In genomic region chr1:34852677-34853217, GRCh38 we compare ENCODE assay signal across 8 cellular contexts. TPM values are rescaled to one million over a fixed set of nuclear protein-coding genes. Genes with fewer than 3 reads are reported as not detected.
DNase-seq lines count a peak whose midpoint lies in the region; ATAC-seq, FAIRE-seq and TF ChIP-seq lines count a peak whose summit lies in the region.

No MANE protein-coding gene starts in this region.

- H3K36me3 ChIP-seq in kidney (ENCODE audit: control insufficient read depth in 1 of 2, insufficient read depth in 2 of 2, low read length in 2 of 2) = peaks cover 9 to 15% of the 10 kb centered on the region in 2 donors

- ATAC-seq in GM19035 (IDR thresholded peaks at IDR 0.05; ENCODE audit: unreplicated experiment) = peak; percentile 91
- peak; percentile 98 for ATAC-seq in HG03280 (IDR thresholded peaks at IDR 0.05; ENCODE audit: unreplicated experiment)

- H3K4me1 ChIP-seq in kidney (ENCODE audit: control insufficient read depth in 1 of 2, insufficient read depth in 1 of 2, low read depth in 1 of 2, low read length in 2 of 2) = peaks cover 9 to 20% of the 10 kb centered on the region in 2 donors

- TF ChIP-seq CTCF in AG10803 (conservative IDR thresholded peaks at IDR 0.05; ENCODE audit: low read length) (peak; percentile 86), WI38 (IDR thresholded peaks at IDR 0.05; ENCODE audit: low read depth, low read length) (peak; percentile 99), kidney (IDR thresholded peaks at IDR 0.05; ENCODE audit: borderline replicate concordance, extremely low read depth, insufficient read depth) (peak; percentile 99)

- DNase-seq in AG10803 (ENCODE audit: low read depth) (peak; percentile 92), NCI-H2227 treated with DMSO at 0.1 percent for 48 hours (lab: John Stamatoyannopoulos, UW) (peak; percentile 95), caudate nucleus (lab: John Stamatoyannopoulos, UW) (peak in 60 of 61 donors; percentile 8 to 98 (median 78)), kidney (peak; percentile 92)
- peak; percentile 92 for DNase-seq in stimulated activated CD4-positive, alpha-beta T cell treated with anti-CD3 and anti-CD28 coated beads, Interleukin-15, amount 100 ng/mL, for 24 hours

- H3K9ac ChIP-seq in kidney (ENCODE audit: low read length in 2 of 2) = no peak overlapping the region

- no peak overlapping the region for H3K4me3 ChIP-seq in AG10803 (ENCODE audit: low read length)
- H3K4me3 ChIP-seq in WI38 (ENCODE audit: low read depth, low read length) = no peak overlapping the region
- H3K4me3 ChIP-seq in kidney (ENCODE audit: low read length in 2 of 2) = no peak overlapping the region

- peak; percentile 92 for FAIRE-seq in kidney (lab: Jason Lieb, UNC)

- H3K9me3 ChIP-seq in kidney (ENCODE audit: control insufficient read depth in 1 of 2, low read length in 2 of 2) = no peaks in the 10 kb centered on the region

- H3K27ac ChIP-seq in caudate nucleus (ENCODE audit: low read depth, low read length) (no peak overlapping the region), kidney (ENCODE audit: low read depth in 2 of 2, low read length in 2 of 2) (no peak overlapping the region)

- intact Hi-C loops in kidney (cut with DNase I) = no loop called here

RNA-seq across cellular contexts. Expression of gene SMIM12, which starts 6.8 kb away (rescaled TPM):
- total RNA-seq in kidney = 49.2 TPM
- 85.9 TPM for polyA plus RNA-seq in kidney (ENCODE audit: insufficient read depth, low read depth, low replicate concordance)

RNA-seq across cellular contexts. Expression of gene GJA4, which starts 59.9 kb away (rescaled TPM):
- 15.6 TPM for total RNA-seq in kidney
- polyA plus RNA-seq in kidney (ENCODE audit: insufficient read depth, low read depth, low replicate concordance) = 31.9 TPM
